In the genomic region with DNA sequence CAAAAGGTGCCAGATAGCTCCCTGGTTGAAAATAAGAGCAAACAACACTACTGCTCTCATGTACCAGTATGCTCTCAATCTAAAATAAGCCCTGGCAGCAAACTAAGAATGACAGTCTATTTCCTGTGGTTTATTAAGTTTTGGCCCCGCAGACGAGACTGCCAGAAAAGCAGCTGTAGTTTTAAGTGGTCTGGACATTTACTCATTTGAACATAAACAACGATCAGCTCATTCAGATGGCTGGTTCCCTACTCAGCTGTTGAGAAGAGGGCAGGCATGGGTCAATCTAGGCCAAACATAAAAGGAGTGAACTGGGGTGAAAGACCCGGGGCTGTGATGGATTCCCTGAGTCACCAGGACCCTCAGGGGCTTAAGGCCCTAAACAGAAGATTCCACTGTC, we compare ENCODE assay signal across 1 cellular context.
A peak's percentile ranks its signal among the peaks of the same experiment; 100 is the strongest.
TF ChIP-seq lines count a peak whose summit lies in the region.

No MANE protein-coding gene starts in this region.

TF ChIP-seq in SK-N-SH treated with all-trans-retinoic acid at 6 μM for 48 hours, 23 proteins besides CTCF, POLR2A, EP300 and RAD21 (continued from another document):
- TF ChIP-seq, protein P1, sequence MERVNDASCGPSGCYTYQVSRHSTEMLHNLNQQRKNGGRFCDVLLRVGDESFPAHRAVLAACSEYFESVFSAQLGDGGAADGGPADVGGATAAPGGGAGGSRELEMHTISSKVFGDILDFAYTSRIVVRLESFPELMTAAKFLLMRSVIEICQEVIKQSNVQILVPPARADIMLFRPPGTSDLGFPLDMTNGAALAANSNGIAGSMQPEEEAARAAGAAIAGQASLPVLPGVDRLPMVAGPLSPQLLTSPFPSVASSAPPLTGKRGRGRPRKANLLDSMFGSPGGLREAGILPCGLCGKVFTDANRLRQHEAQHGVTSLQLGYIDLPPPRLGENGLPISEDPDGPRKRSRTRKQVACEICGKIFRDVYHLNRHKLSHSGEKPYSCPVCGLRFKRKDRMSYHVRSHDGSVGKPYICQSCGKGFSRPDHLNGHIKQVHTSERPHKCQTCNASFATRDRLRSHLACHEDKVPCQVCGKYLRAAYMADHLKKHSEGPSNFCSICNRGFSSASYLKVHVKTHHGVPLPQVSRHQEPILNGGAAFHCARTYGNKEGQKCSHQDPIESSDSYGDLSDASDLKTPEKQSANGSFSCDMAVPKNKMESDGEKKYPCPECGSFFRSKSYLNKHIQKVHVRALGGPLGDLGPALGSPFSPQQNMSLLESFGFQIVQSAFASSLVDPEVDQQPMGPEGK (CRISPR knock-in tag; IDR thresholded peaks at IDR 0.05; ENCODE audit: borderline replicate concordance): peak; percentile 63; the same call in 1 of the 2 replicates
- TF ChIP-seq CSDC2 (CRISPR knock-in tag; IDR thresholded peaks at IDR 0.05) (peak; percentile 61; the same call in 1 of the 2 replicates), ZFP30 (CRISPR knock-in tag; IDR thresholded peaks at IDR 0.05) (no peak), ARNTL (CRISPR knock-in tag; IDR thresholded peaks at IDR 0.05; ENCODE audit: borderline replicate concordance, low read depth) (no peak), ZFP3 (CRISPR knock-in tag; IDR thresholded peaks at IDR 0.05) (no peak), GLIS3 (CRISPR knock-in tag; IDR thresholded peaks at IDR 0.05) (peak; percentile 95; the same call in 1 of the 2 replicates), SNAI2 (CRISPR knock-in tag; IDR thresholded peaks at IDR 0.05) (peak; percentile 81), OSR1 (CRISPR knock-in tag; IDR thresholded peaks at IDR 0.05) (no peak), ISL1 (CRISPR knock-in tag; IDR thresholded peaks at IDR 0.05) (peak; percentile 84), PPARA (CRISPR knock-in tag; IDR thresholded peaks at IDR 0.05; ENCODE audit: borderline replicate concordance) (0 out of 2 replicates have a peak, but pooled peaks have one; percentile 22), ESRRG (CRISPR knock-in tag; IDR thresholded peaks at IDR 0.05) (no peak)
- TF ChIP-seq, protein P2, sequence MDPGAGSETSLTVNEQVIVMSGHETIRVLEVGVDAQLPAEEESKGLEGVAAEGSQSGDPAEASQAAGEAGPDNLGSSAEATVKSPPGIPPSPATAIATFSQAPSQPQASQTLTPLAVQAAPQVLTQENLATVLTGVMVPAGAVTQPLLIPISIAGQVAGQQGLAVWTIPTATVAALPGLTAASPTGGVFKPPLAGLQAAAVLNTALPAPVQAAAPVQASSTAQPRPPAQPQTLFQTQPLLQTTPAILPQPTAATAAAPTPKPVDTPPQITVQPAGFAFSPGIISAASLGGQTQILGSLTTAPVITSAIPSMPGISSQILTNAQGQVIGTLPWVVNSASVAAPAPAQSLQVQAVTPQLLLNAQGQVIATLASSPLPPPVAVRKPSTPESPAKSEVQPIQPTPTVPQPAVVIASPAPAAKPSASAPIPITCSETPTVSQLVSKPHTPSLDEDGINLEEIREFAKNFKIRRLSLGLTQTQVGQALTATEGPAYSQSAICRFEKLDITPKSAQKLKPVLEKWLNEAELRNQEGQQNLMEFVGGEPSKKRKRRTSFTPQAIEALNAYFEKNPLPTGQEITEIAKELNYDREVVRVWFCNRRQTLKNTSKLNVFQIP (CRISPR knock-in tag; IDR thresholded peaks at IDR 0.05; ENCODE audit: borderline replicate concordance, low read depth): 0 out of 2 replicates have a peak, but pooled peaks have one; percentile 15
